Comparison of ENCODE assay signal across 6 cellular contexts in genomic region chr1:202968351-202968750, GRCh38. TPM values are rescaled to one million over a fixed set of nuclear protein-coding genes. Genes with fewer than 3 reads are reported as not detected.
DNase-seq lines count a peak whose midpoint lies in the region; ATAC-seq and TF ChIP-seq lines count a peak whose summit lies in the region.

No MANE protein-coding gene starts in this region.

- H3K79me2 ChIP-seq in KMS-11 (ENCODE audit: insufficient read depth, low read depth): 0 out of 2 replicates have a peak, but pooled peaks cover 14% of the 10 kb centered on the region
- H3K79me2 ChIP-seq in osteoblast (ENCODE audit: insufficient read depth, low read length): peaks cover 13% of the 10 kb centered on the region

- no peak overlapping the region for H3K9ac ChIP-seq in KMS-11

- peaks cover 50% of the 10 kb centered on the region for H3K4me1 ChIP-seq in KMS-11 (ENCODE audit: low read depth, poor library complexity, severe bottlenecking)
- peaks cover 38% of the 10 kb centered on the region for H3K4me1 ChIP-seq in osteoblast (ENCODE audit: insufficient read depth, low read length)

- H3K4me3 ChIP-seq in KMS-11 (IDR thresholded peaks at IDR 0.05; ENCODE audit: insufficient read depth, low read depth, low read length): no peak overlapping the region
- H3K4me3 ChIP-seq in osteoblast (ENCODE audit: insufficient read depth, low read length): no peak overlapping the region

- peak overlapping the region; percentile 97; the same call in 1 of the 2 replicates for H3K4me2 ChIP-seq in KMS-11
- peak overlapping the region; percentile 79 for H3K4me2 ChIP-seq in osteoblast (ENCODE audit: insufficient read depth, low read length)

- no peak for ATAC-seq in GM21515 (IDR thresholded peaks at IDR 0.05; ENCODE audit: unreplicated experiment)

- peaks cover 18% of the 10 kb centered on the region for H3K27me3 Mint-ChIP-seq in brain

- H3K27ac ChIP-seq in KMS-11: no peak overlapping the region
- no peak overlapping the region for H3K27ac ChIP-seq in osteoblast (ENCODE audit: low read depth, low read length)

- intact Hi-C loops in posterior cingulate gyrus (cut with DNase I): loop anchor here (5.0 kb wide), 1 partner anchor 41 kb away; the partner anchor contains the start of gene KLHL12

- H3K9me3 Mint-ChIP-seq in brain: peaks cover 0 to 3% (median 0%) of the 10 kb centered on the region in 5 experiments

- H3K36me3 ChIP-seq in KMS-11 (ENCODE audit: insufficient read depth) (no peaks in the 10 kb centered on the region), osteoblast (ENCODE audit: insufficient read depth, low read length) (peaks cover 12% of the 10 kb centered on the region)

- H2AFZ ChIP-seq in KMS-11 (ENCODE audit: low read depth) (peak overlapping the region; percentile 96; the same call in 1 of the 2 replicates), osteoblast (ENCODE audit: low read length) (peak overlapping the region; percentile 99)

- H3K27me3 ChIP-seq in KMS-11 (ENCODE audit: insufficient read depth, low read depth) (no peaks in the 10 kb centered on the region), osteoblast (ENCODE audit: insufficient read depth, low read length) (peaks cover 9% of the 10 kb centered on the region)

- H3K9me3 ChIP-seq in osteoblast (ENCODE audit: low read depth, low read length): no peaks in the 10 kb centered on the region

- H3K4me3 Mint-ChIP-seq in brain: peak overlapping the region; percentile 90 to 98 (median 97)

- H4K20me1 ChIP-seq in KMS-11 (ENCODE audit: insufficient read depth): no peaks in the 10 kb centered on the region
- no peaks in the 10 kb centered on the region for H4K20me1 ChIP-seq in osteoblast (ENCODE audit: insufficient read depth, low read length)

- TF ChIP-seq CTCF in KMS-11 (conservative IDR thresholded peaks at IDR 0.05; ENCODE audit: low read depth, low read length) (no peak), brain (conservative IDR thresholded peaks at IDR 0.05) (no peak), osteoblast (IDR thresholded peaks at IDR 0.05; ENCODE audit: extremely low read depth, low read depth, low read length) (no peak)

- H3K36me3 Mint-ChIP-seq in brain: no peaks in the 10 kb centered on the region

- no peak for DNase-seq in osteoblast (ENCODE audit: insufficient read length, low spot score, missing footprints)
- DNase-seq in posterior cingulate gyrus: no peak
- DNase-seq in OCI-M1 (lab: John Stamatoyannopoulos, UW): no peak

- H3K27ac Mint-ChIP-seq in brain: no peak overlapping the region

- peaks cover 47% of the 10 kb centered on the region for H3K4me1 Mint-ChIP-seq in brain

RNA-seq across cellular contexts. Expression of gene CYB5R1, which starts 1.3 kb away (rescaled TPM):
- 173 TPM for polyA plus RNA-seq in brain (ENCODE audit: insufficient read depth, low read depth, low replicate concordance)
- total RNA-seq in osteoblast: 49.2 and 60.8 TPM in 2 replicates

RNA-seq across cellular contexts. Expression of gene ADIPOR1, which starts 10.2 kb away (rescaled TPM):
- 139 TPM for polyA plus RNA-seq in brain (ENCODE audit: insufficient read depth, low read depth, low replicate concordance)
- total RNA-seq in osteoblast: 91.9 and 104 TPM in 2 replicates

RNA-seq across cellular contexts. Expression of gene TMEM183A, which starts 38.8 kb away (rescaled TPM):
- 80.2 TPM for polyA plus RNA-seq in brain (ENCODE audit: insufficient read depth, low read depth, low replicate concordance)
- total RNA-seq in osteoblast: 116 and 118 TPM in 2 replicates

RNA-seq across cellular contexts. Expression of gene KLHL12, which starts 41.3 kb away (rescaled TPM):
- polyA plus RNA-seq in brain (ENCODE audit: insufficient read depth, low read depth, low replicate concordance): 34.3 TPM
- total RNA-seq in osteoblast: 23.2 and 28.0 TPM in 2 replicates

RNA-seq across cellular contexts. Expression of gene PPFIA4, which starts 57.9 kb away (rescaled TPM):
- 6.7 TPM for polyA plus RNA-seq in brain (ENCODE audit: insufficient read depth, low read depth, low replicate concordance)
- total RNA-seq in osteoblast: 8.0 and 10.9 TPM in 2 replicates
